ENCODE assay signal across 12 cellular contexts in genomic region chr5:158140120-158140778, GRCh38.
A peak's percentile ranks its signal among the peaks of the same experiment; 100 is the strongest.
DNase-seq lines count a peak whose midpoint lies in the region; ATAC-seq and TF ChIP-seq lines count a peak whose summit lies in the region.
"Had no signal": no experiment of that assay in that cellular context is flagged by ENCODE, and none has a peak within 500 bp of the region (broad histone marks: within the 10 kb centered on the region; RNA-seq: fewer than 3 reads in every experiment).

No MANE protein-coding gene starts in this region.

- H3K4me3 ChIP-seq in left ventricle myocardium inferior (no peak overlapping the region), subcutaneous abdominal adipose tissue (ENCODE audit: low read depth in 1 of 5, low read length in 5 of 5) (no peak overlapping the region)
- H3K4me3 ChIP-seq: right lobe of liver had no signal

- intact Hi-C loops in left ventricle myocardium inferior (cut with micrococcal nuclease) = no loop called here
- intact Hi-C loops in activated CD8-positive, alpha-beta T cell treated with anti-CD3 and anti-CD28 coated beads for 36 hours (cut with micrococcal nuclease) = no loop called here

- H3K27me3 ChIP-seq in left ventricle myocardium inferior (ENCODE audit: low read depth) (no peaks in the 10 kb centered on the region), subcutaneous abdominal adipose tissue (ENCODE audit: control insufficient read depth in 5 of 5, insufficient read depth in 4 of 5, low read length in 5 of 5) (no peaks in the 10 kb centered on the region)
- H3K27me3 ChIP-seq: right lobe of liver had no signal

- H3K36me3 ChIP-seq in left ventricle myocardium inferior = no peaks in the 10 kb centered on the region
- H3K36me3 ChIP-seq in subcutaneous abdominal adipose tissue (ENCODE audit: control insufficient read depth in 5 of 5, insufficient read depth in 5 of 5, low read length in 5 of 5) = no peaks in the 10 kb centered on the region
- H3K36me3 ChIP-seq: right lobe of liver had no signal

- CTCF ChIA-PET in activated CD8-positive, alpha-beta T cell treated with anti-CD3 and anti-CD28 coated beads for 36 hours (lab: Charles Lee) = interaction anchor here (1.0 kb wide), 1 partner anchor 65 kb away, joined by 3 read pairs; no protein-coding TSS in a partner anchor

- H3K36me3 Mint-ChIP-seq in activated CD8-positive, alpha-beta T cell treated with anti-CD3 and anti-CD28 coated beads for 36 hours (ENCODE audit: low read depth) = no peaks in the 10 kb centered on the region
- H3K36me3 Mint-ChIP-seq: CD4-positive, alpha-beta memory T cell; IgD-negative memory B cell had no signal

- H3K27ac Mint-ChIP-seq in activated CD8-positive, alpha-beta T cell treated with anti-CD3 and anti-CD28 coated beads for 36 hours = no peak overlapping the region
- H3K27ac Mint-ChIP-seq: CD4-positive, alpha-beta memory T cell; stimulated activated naive CD8-positive, alpha-beta T cell treated with anti-CD3 and anti-CD28 coated beads, Interleukin-15, Interleukin-2, amounts not matched to agents 100 ng/mL and 50 ng/mL, for 24 hours had no signal

- H3K4me1 ChIP-seq in left ventricle myocardium inferior = no peaks in the 10 kb centered on the region
- H3K4me1 ChIP-seq in subcutaneous abdominal adipose tissue (ENCODE audit: control insufficient read depth in 5 of 5, insufficient read depth in 5 of 5, low read length in 5 of 5) = peaks cover 6 to 26% (median 21%) of the 10 kb centered on the region in 5 donors
- H3K4me1 ChIP-seq: right lobe of liver had no signal

- no peaks in the 10 kb centered on the region for H3K4me1 Mint-ChIP-seq in activated CD8-positive, alpha-beta T cell treated with anti-CD3 and anti-CD28 coated beads for 36 hours (ENCODE audit: low read depth)
- H3K4me1 Mint-ChIP-seq: CD4-positive, alpha-beta memory T cell; IgD-negative memory B cell had no signal

- H3K9ac ChIP-seq in subcutaneous abdominal adipose tissue (ENCODE audit: low read length in 5 of 5) = peak overlapping the region in 1 of 5 donors; percentile 25

- H3K9me3 Mint-ChIP-seq in activated CD8-positive, alpha-beta T cell treated with anti-CD3 and anti-CD28 coated beads for 36 hours = no peaks in the 10 kb centered on the region
- H3K9me3 Mint-ChIP-seq: IgD-negative memory B cell; stimulated activated naive CD8-positive, alpha-beta T cell treated with anti-CD3 and anti-CD28 coated beads, Interleukin-15, Interleukin-2, amounts not matched to agents 100 ng/mL and 50 ng/mL, for 24 hours had no signal

- peak; percentile 58 for DNase-seq in HT1080 (ENCODE audit: low read depth)
- peak; percentile 3 for DNase-seq in amniotic epithelial cell (ENCODE audit: low read depth)
- peak; percentile 26 for DNase-seq in left ventricle myocardium inferior
- no peak for DNase-seq in activated CD8-positive, alpha-beta T cell treated with anti-CD3 and anti-CD28 coated beads for 36 hours
- no peak for DNase-seq in activated CD4-positive, alpha-beta T cell treated with anti-CD3 and anti-CD28 coated beads, Interleukin-2, amount 50 U/mL, for 48 hours
- DNase-seq: CD4-positive, alpha-beta memory T cell; right lobe of liver had no signal

- no peak for TF ChIP-seq CTCF in left ventricle myocardium inferior (IDR thresholded peaks at IDR 0.05; ENCODE audit: borderline replicate concordance)
- TF ChIP-seq CTCF in activated CD8-positive, alpha-beta T cell treated with anti-CD3 and anti-CD28 coated beads for 36 hours (IDR thresholded peaks at IDR 0.05) = no peak

- no peak overlapping the region for H3K4me3 Mint-ChIP-seq in activated CD8-positive, alpha-beta T cell treated with anti-CD3 and anti-CD28 coated beads for 36 hours
- H3K4me3 Mint-ChIP-seq: CD4-positive, alpha-beta memory T cell; IgD-negative memory B cell; stimulated activated naive CD8-positive, alpha-beta T cell treated with anti-CD3 and anti-CD28 coated beads, Interleukin-15, Interleukin-2, amounts not matched to agents 100 ng/mL and 50 ng/mL, for 24 hours had no signal

- no peaks in the 10 kb centered on the region for H3K9me3 ChIP-seq in left ventricle myocardium inferior (replicated peaks)
- no peaks in the 10 kb centered on the region for H3K9me3 ChIP-seq in subcutaneous abdominal adipose tissue (ENCODE audit: control insufficient read depth in 5 of 5, low read length in 5 of 5)
- H3K9me3 ChIP-seq: right lobe of liver had no signal

- H3K27ac ChIP-seq in left ventricle myocardium inferior (replicated peaks) (peak overlapping the region; percentile 55), subcutaneous abdominal adipose tissue (ENCODE audit: low read depth, low read length) (peak overlapping the region; percentile 61)
- H3K27ac ChIP-seq: epithelial cell of prostate, right lobe of liver had no signal

- ATAC-seq in activated CD8-positive, alpha-beta T cell treated with anti-CD3 and anti-CD28 coated beads for 36 hours = no peak
- no peak for ATAC-seq in HG02852 (IDR thresholded peaks at IDR 0.05; ENCODE audit: unreplicated experiment)

- peaks cover 1% of the 10 kb centered on the region for H3K27me3 Mint-ChIP-seq in activated CD8-positive, alpha-beta T cell treated with anti-CD3 and anti-CD28 coated beads for 36 hours
- H3K27me3 Mint-ChIP-seq: stimulated activated naive CD8-positive, alpha-beta T cell treated with anti-CD3 and anti-CD28 coated beads, Interleukin-15, Interleukin-2, amounts not matched to agents 100 ng/mL and 50 ng/mL, for 24 hours had no signal

- POLR2A ChIA-PET in activated CD8-positive, alpha-beta T cell treated with anti-CD3 and anti-CD28 coated beads for 36 hours (lab: Charles Lee) = no interaction called here

Comparison
In these comparisons a context has a peak if more than half of its experiments do, and no peak if none do; other contexts are left out.
1. DNase-seq: peak in HT1080 (single experiment), amniotic epithelial cell (single experiment) and left ventricle myocardium inferior (single experiment); none in activated CD8-positive, alpha-beta T cell treated with anti-CD3 and anti-CD28 coated beads for 36 hours (single experiment) and activated CD4-positive, alpha-beta T cell treated with anti-CD3 and anti-CD28 coated beads, Interleukin-2, amount 50 U/mL, for 48 hours (0 of 2).